In genomic region chr3:152477422-152477821, GRCh38 we compare ENCODE assay signal across 16 cellular contexts.
"Had no signal": no experiment of that assay in that cellular context is flagged by ENCODE, and none has a peak within 500 bp of the region (broad histone marks: within the 10 kb centered on the region; RNA-seq: fewer than 3 reads in every experiment).

No MANE protein-coding gene starts in this region.

- H3K27me3 ChIP-seq: esophagus squamous epithelium, foreskin keratinocyte, neutrophil, right atrium auricular region, sigmoid colon, stomach had no signal

- H3K36me3 ChIP-seq: esophagus squamous epithelium, neutrophil, right atrium auricular region, sigmoid colon, stomach had no signal

- H3K27ac ChIP-seq: esophagus squamous epithelium, foreskin keratinocyte, neutrophil, right atrium auricular region, sigmoid colon, stomach had no signal

- H3K36me3 Mint-ChIP-seq: type B pancreatic cell had no signal

- H3K4me3 ChIP-seq: esophagus squamous epithelium, right atrium auricular region, sigmoid colon, stomach had no signal

- H3K27ac Mint-ChIP-seq: dendritic cell treated with granulocyte-macrophage colony-stimulating factor and Interleukin-4, amounts not matched to agents 40 ng/mL and 50 ng/mL, for 4 days; immature natural killer cell; naive thymus-derived CD8-positive, alpha-beta T cell; type B pancreatic cell had no signal

- H3K9me3 ChIP-seq: neutrophil had no signal

- H3K4me1 ChIP-seq: esophagus squamous epithelium, foreskin keratinocyte, right atrium auricular region, sigmoid colon had no signal

- H3K4me3 Mint-ChIP-seq: dendritic cell treated with granulocyte-macrophage colony-stimulating factor and Interleukin-4, amounts not matched to agents 40 ng/mL and 50 ng/mL, for 4 days; immature natural killer cell; naive thymus-derived CD8-positive, alpha-beta T cell; type B pancreatic cell had no signal

- H3K27me3 Mint-ChIP-seq: type B pancreatic cell had no signal

- DNase-seq: cerebellar nuclear complex; esophagus squamous epithelium; foreskin keratinocyte; immature natural killer cell; left colon; mesendoderm; naive thymus-derived CD8-positive, alpha-beta T cell; sigmoid colon; small intestine; stimulated activated CD4-positive, alpha-beta T cell treated with anti-CD3 and anti-CD28 coated beads, Interleukin-2, amount 100 ng/mL, for 48 hours; stomach; substantia nigra had no signal

- ATAC-seq: foreskin keratinocyte; left colon; naive thymus-derived CD8-positive, alpha-beta T cell had no signal
